ENCODE assay signal across 3 cellular contexts in the genomic region with DNA sequence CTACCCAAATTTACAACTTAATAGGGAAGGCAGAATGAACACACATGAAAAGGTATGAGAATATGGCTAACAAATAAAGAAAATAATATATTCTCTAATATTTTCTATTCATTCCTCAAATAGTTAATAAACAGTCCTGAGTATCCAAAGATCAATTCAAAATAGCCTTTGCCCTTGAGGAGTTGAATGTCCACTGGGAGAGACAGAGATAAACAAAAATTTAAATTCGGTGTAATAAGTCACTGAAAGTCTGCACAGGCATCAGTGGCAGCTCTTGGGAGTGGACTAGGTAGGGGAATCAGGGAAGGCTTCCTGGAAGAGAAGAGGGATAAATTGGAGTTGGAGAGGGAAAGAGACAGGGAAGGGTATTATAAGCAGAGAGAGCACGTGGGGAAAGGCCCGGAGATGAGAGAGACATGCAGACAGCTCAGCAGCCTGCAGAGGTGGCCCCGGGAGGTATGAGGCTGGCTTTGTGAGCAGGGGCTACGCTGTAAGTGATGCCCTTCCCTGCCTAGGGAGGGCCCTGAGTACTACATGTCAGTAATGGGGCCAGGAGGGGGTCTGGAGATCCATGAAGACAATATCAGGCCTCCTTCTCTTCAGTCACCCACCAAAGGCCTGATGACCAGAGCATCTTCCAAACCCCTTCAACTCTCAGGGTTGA.
TF ChIP-seq lines count a peak whose summit lies in the region.

No MANE protein-coding gene starts in this region.

TF ChIP-seq in liver, 16 proteins besides CTCF, POLR2A, EP300 and RAD21 (continued from another document):
- TF ChIP-seq JUND (IDR thresholded peaks at IDR 0.05) = no peak
TF ChIP-seq in liver: peak in this region for 2.

TF ChIP-seq in HepG2, 621 proteins besides CTCF, POLR2A, EP300 and RAD21 (continues in another document):
- TF ChIP-seq, protein P1, sequence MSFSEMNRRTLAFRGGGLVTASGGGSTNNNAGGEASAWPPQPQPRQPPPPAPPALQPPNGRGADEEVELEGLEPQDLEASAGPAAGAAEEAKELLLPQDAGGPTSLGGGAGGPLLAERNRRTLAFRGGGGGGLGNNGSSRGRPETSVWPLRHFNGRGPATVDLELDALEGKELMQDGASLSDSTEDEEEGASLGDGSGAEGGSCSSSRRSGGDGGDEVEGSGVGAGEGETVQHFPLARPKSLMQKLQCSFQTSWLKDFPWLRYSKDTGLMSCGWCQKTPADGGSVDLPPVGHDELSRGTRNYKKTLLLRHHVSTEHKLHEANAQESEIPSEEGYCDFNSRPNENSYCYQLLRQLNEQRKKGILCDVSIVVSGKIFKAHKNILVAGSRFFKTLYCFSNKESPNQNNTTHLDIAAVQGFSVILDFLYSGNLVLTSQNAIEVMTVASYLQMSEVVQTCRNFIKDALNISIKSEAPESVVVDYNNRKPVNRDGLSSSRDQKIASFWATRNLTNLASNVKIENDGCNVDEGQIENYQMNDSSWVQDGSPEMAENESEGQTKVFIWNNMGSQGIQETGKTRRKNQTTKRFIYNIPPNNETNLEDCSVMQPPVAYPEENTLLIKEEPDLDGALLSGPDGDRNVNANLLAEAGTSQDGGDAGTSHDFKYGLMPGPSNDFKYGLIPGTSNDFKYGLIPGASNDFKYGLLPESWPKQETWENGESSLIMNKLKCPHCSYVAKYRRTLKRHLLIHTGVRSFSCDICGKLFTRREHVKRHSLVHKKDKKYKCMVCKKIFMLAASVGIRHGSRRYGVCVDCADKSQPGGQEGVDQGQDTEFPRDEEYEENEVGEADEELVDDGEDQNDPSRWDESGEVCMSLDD (CRISPR knock-in tag; IDR thresholded peaks at IDR 0.05; ENCODE audit: borderline replicate concordance) = no peak
- TF ChIP-seq RBFOX2 (IDR thresholded peaks at IDR 0.05; ENCODE audit: low read depth, low read length) (no peak), NFKBIZ (CRISPR knock-in tag; IDR thresholded peaks at IDR 0.05) (no peak), HNRNPL (IDR thresholded peaks at IDR 0.05; ENCODE audit: low read depth, low read length) (no peak), NFATC3 (CRISPR knock-in tag; IDR thresholded peaks at IDR 0.05) (no peak), MAF1 (CRISPR knock-in tag; IDR thresholded peaks at IDR 0.05; ENCODE audit: borderline replicate concordance) (no peak), ZNF850 (CRISPR knock-in tag; conservative IDR thresholded peaks at IDR 0.05) (no peak), NCOA5 (CRISPR knock-in tag; IDR thresholded peaks at IDR 0.05) (no peak)
- TF ChIP-seq, protein P2, sequence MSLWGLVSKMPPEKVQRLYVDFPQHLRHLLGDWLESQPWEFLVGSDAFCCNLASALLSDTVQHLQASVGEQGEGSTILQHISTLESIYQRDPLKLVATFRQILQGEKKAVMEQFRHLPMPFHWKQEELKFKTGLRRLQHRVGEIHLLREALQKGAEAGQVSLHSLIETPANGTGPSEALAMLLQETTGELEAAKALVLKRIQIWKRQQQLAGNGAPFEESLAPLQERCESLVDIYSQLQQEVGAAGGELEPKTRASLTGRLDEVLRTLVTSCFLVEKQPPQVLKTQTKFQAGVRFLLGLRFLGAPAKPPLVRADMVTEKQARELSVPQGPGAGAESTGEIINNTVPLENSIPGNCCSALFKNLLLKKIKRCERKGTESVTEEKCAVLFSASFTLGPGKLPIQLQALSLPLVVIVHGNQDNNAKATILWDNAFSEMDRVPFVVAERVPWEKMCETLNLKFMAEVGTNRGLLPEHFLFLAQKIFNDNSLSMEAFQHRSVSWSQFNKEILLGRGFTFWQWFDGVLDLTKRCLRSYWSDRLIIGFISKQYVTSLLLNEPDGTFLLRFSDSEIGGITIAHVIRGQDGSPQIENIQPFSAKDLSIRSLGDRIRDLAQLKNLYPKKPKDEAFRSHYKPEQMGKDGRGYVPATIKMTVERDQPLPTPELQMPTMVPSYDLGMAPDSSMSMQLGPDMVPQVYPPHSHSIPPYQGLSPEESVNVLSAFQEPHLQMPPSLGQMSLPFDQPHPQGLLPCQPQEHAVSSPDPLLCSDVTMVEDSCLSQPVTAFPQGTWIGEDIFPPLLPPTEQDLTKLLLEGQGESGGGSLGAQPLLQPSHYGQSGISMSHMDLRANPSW (CRISPR knock-in tag; IDR thresholded peaks at IDR 0.05; ENCODE audit: borderline replicate concordance) = no peak

TF ChIP-seq in WTC11, 78 proteins besides CTCF, POLR2A, EP300 and RAD21 (continued from another document):
- TF ChIP-seq, protein P3, sequence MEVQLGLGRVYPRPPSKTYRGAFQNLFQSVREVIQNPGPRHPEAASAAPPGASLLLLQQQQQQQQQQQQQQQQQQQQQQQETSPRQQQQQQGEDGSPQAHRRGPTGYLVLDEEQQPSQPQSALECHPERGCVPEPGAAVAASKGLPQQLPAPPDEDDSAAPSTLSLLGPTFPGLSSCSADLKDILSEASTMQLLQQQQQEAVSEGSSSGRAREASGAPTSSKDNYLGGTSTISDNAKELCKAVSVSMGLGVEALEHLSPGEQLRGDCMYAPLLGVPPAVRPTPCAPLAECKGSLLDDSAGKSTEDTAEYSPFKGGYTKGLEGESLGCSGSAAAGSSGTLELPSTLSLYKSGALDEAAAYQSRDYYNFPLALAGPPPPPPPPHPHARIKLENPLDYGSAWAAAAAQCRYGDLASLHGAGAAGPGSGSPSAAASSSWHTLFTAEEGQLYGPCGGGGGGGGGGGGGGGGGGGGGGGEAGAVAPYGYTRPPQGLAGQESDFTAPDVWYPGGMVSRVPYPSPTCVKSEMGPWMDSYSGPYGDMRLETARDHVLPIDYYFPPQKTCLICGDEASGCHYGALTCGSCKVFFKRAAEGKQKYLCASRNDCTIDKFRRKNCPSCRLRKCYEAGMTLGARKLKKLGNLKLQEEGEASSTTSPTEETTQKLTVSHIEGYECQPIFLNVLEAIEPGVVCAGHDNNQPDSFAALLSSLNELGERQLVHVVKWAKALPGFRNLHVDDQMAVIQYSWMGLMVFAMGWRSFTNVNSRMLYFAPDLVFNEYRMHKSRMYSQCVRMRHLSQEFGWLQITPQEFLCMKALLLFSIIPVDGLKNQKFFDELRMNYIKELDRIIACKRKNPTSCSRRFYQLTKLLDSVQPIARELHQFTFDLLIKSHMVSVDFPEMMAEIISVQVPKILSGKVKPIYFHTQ (CRISPR knock-in tag; IDR thresholded peaks at IDR 0.05) = no peak
- TF ChIP-seq CREM (CRISPR knock-in tag; IDR thresholded peaks at IDR 0.05) (no peak), SP1 (CRISPR knock-in tag; conservative IDR thresholded peaks at IDR 0.05) (no peak), IRF2 (CRISPR knock-in tag; IDR thresholded peaks at IDR 0.05; ENCODE audit: borderline replicate concordance, low read depth) (no peak), ZNF232 (CRISPR knock-in tag; IDR thresholded peaks at IDR 0.05) (no peak), RORB (CRISPR knock-in tag; IDR thresholded peaks at IDR 0.05) (no peak)
- TF ChIP-seq, protein P4, sequence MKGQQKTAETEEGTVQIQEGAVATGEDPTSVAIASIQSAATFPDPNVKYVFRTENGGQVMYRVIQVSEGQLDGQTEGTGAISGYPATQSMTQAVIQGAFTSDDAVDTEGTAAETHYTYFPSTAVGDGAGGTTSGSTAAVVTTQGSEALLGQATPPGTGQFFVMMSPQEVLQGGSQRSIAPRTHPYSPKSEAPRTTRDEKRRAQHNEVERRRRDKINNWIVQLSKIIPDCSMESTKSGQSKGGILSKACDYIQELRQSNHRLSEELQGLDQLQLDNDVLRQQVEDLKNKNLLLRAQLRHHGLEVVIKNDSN (CRISPR knock-in tag; IDR thresholded peaks at IDR 0.05) = no peak
TF ChIP-seq in WTC11: peak in this region for 0.
